In genomic region chr2:80302001-80302464, GRCh38 we compare ENCODE assay signal across 21 cellular contexts. TPM values are rescaled to one million over a fixed set of nuclear protein-coding genes. Genes with fewer than 3 reads are reported as not detected.
A peak's percentile ranks its signal among the peaks of the same experiment; 100 is the strongest.
DNase-seq lines count a peak whose midpoint lies in the region; ATAC-seq, FAIRE-seq and TF ChIP-seq lines count a peak whose summit lies in the region.
"Had no signal": no experiment of that assay in that cellular context is flagged by ENCODE, and none has a peak within 500 bp of the region (broad histone marks: within the 10 kb centered on the region; RNA-seq: fewer than 3 reads in every experiment).

No MANE protein-coding gene starts in this region.

- no peak overlapping the region for H2BK120ac ChIP-seq in H9 (ENCODE audit: low read depth, low read length, poor library complexity, severe bottlenecking)

- TF ChIP-seq POLR2A in sigmoid colon (IDR thresholded peaks at IDR 0.05), result no peak

- peaks cover 0 to 2% of the 10 kb centered on the region in 2 experiments; a peak in 3 of 5 replicates for H3K9me3 Mint-ChIP-seq in H9
- H3K9me3 Mint-ChIP-seq: activated B cell treated with CpG ODN at 0.5 μM for 24 hours had no signal

- H3K4me1 ChIP-seq in H9 (ENCODE audit: insufficient read depth, low read length), result peaks cover 15% of the 10 kb centered on the region; the same call in 1 of the 2 replicates
- H3K4me1 ChIP-seq in kidney (ENCODE audit: control insufficient read depth in 1 of 2, insufficient read depth in 1 of 2, low read depth in 1 of 2, low read length in 2 of 2), result peaks cover 0 to 11% of the 10 kb centered on the region in 2 donors
- peaks cover 0 to 21% (median 18%) of the 10 kb centered on the region in 4 donors for H3K4me1 ChIP-seq in sigmoid colon

- WGBS in H9 (ENCODE audit: extremely low coverage, insufficient read length, low lambda C conversion rate), result no CpG with 5 or more reads among the region's 16 CpGs
- 24 to 46% methylated on average over 16 of the region's 16 CpGs for WGBS in sigmoid colon, 2 donors

- ATAC-seq in GM18868 (IDR thresholded peaks at IDR 0.05; ENCODE audit: unreplicated experiment), result no peak
- ATAC-seq: gastrocnemius medialis, GM12878, T-helper 17 cell had no signal

- H3K27me3 Mint-ChIP-seq in H9 (ENCODE audit: low read depth), result peaks cover 68% of the 10 kb centered on the region

- FAIRE-seq in kidney (lab: Jason Lieb, UNC), result no peak
- FAIRE-seq: GM12878 had no signal

- H4K20me1 ChIP-seq in H9 (ENCODE audit: control insufficient read depth, insufficient read depth, insufficient read length), result no peaks in the 10 kb centered on the region

- intact Hi-C loops in kidney (cut with DNase I) (no loop called here), sigmoid colon (cut with DNase I) (no loop called here)

- peak overlapping the region; percentile 82 for H3K4me2 ChIP-seq in H9 (ENCODE audit: insufficient read depth, insufficient read length, low read length)

- no peak overlapping the region for H2AK5ac ChIP-seq in H9 (ENCODE audit: insufficient read length, low read length)

- no peak overlapping the region for H3K9ac ChIP-seq in H9 (ENCODE audit: extremely low read depth, insufficient read length, low read length)
- H3K9ac ChIP-seq in kidney (ENCODE audit: low read length in 2 of 2), result no peak overlapping the region

- H3T11ph ChIP-seq in H9 (ENCODE audit: low read length), result no peak overlapping the region

- H2BK20ac ChIP-seq in H9 (ENCODE audit: low read depth, low read length, poor library complexity, severe bottlenecking), result no peak overlapping the region

- H3K27ac ChIP-seq in H9 (ENCODE audit: insufficient read length, low read depth, low read length) (no peak overlapping the region), coronary artery (no peak overlapping the region), kidney (ENCODE audit: low read depth in 2 of 2, low read length in 2 of 2) (no peak overlapping the region), sigmoid colon (peak overlapping the region in 1 of 4 donors; percentile 17)
- H3K27ac ChIP-seq: gastrocnemius medialis had no signal

- H3K36me3 ChIP-seq in kidney (ENCODE audit: control insufficient read depth in 1 of 2, insufficient read depth in 2 of 2, low read length in 2 of 2), result no peaks in the 10 kb centered on the region
- no peaks in the 10 kb centered on the region for H3K36me3 ChIP-seq in sigmoid colon
- H3K36me3 ChIP-seq: gastrocnemius medialis had no signal

- DNase-seq in H9, result peak; percentile 39
- DNase-seq in coronary artery (ENCODE audit: low spot score), result no peak
- peak; percentile 42 for DNase-seq in kidney
- no peak for DNase-seq in sigmoid colon
- no peak for DNase-seq in activated effector memory CD4-positive, alpha-beta T cell treated with anti-CD3 and anti-CD28 coated beads, Interleukin-2, amount 50 U/mL, for 16 hours
- DNase-seq in HEK293T (ENCODE audit: extremely low spot score), result no peak
- DNase-seq: activated B cell treated with CpG ODN at 0.5 μM for 24 hours; activated gamma-delta T cell; amniotic stem cell; COR-L47; gastrocnemius medialis; midbrain; NCI-H187 treated with DMSO at 0.1 percent for 48 hours; occipital lobe; stimulated activated CD4-positive, alpha-beta T cell treated with anti-CD3 and anti-CD28 coated beads, Interleukin-2, amount 100 ng/mL, for 24 hours; T-helper 17 cell had no signal

- CTCF ChIA-PET in HEK293T (lab: Yijun Ruan, JAX), result no interaction called here

- H3K36me3 Mint-ChIP-seq in H9 (ENCODE audit: insufficient read depth in 1 of 3, low read depth in 3 of 3), result peaks cover 0 to 2% (median 0%) of the 10 kb centered on the region in 3 experiments; a peak in 1 of 7 replicates

- no peak overlapping the region for H4K8ac ChIP-seq in H9 (replicated peaks; ENCODE audit: insufficient read length, low read depth, low read length)

- H3K56ac ChIP-seq in H9 (ENCODE audit: insufficient read length, low read depth, low read length), result no peak overlapping the region

- no peak overlapping the region for H3K27ac Mint-ChIP-seq in H9
- H3K27ac Mint-ChIP-seq: activated B cell treated with CpG ODN at 0.5 μM for 24 hours, T-helper 17 cell had no signal

- H3K18ac ChIP-seq in H9 (ENCODE audit: insufficient read length, low read depth, low read length), result no peak overlapping the region

- peaks cover 22% of the 10 kb centered on the region for H3K23me2 ChIP-seq in H9 (ENCODE audit: insufficient read length, low read depth, low read length, poor library complexity, severe bottlenecking)

- H4K91ac ChIP-seq in H9 (ENCODE audit: insufficient read length, low read depth, low read length), result no peak overlapping the region

- no peak overlapping the region for H2BK15ac ChIP-seq in H9 (ENCODE audit: low read depth, low read length)

- H2BK5ac ChIP-seq in H9 (ENCODE audit: insufficient read length, low read length), result no peak overlapping the region

- H3K9me3 ChIP-seq in H9 (ENCODE audit: control insufficient read depth, low read depth, low read length) (no peaks in the 10 kb centered on the region), kidney (ENCODE audit: control insufficient read depth in 1 of 2, low read length in 2 of 2) (no peaks in the 10 kb centered on the region), sigmoid colon (no peaks in the 10 kb centered on the region)
- H3K9me3 ChIP-seq: gastrocnemius medialis had no signal

- no peak for TF ChIP-seq EP300 in sigmoid colon (IDR thresholded peaks at IDR 0.05)

- H2BK12ac ChIP-seq in H9 (ENCODE audit: insufficient read length, low read depth, low read length), result no peak overlapping the region

- H3K79me2 ChIP-seq in H9 (ENCODE audit: insufficient read depth, low read length), result no peaks in the 10 kb centered on the region

- POLR2A ChIA-PET in HEK293T (lab: Yijun Ruan, JAX), result no interaction called here

- H3K4me3 Mint-ChIP-seq in H9, result peak overlapping the region; percentile 63 to 84
- H3K4me3 Mint-ChIP-seq: activated B cell treated with CpG ODN at 0.5 μM for 24 hours, T-helper 17 cell had no signal

- no peak overlapping the region for H2AFZ ChIP-seq in H9 (ENCODE audit: low read length)

- H3K79me1 ChIP-seq in H9 (ENCODE audit: insufficient read depth, low read depth, low read length, poor library complexity, severe bottlenecking), result no peaks in the 10 kb centered on the region

- H3K4ac ChIP-seq in H9 (ENCODE audit: low read depth, low read length), result no peak overlapping the region

- no peak overlapping the region for H4K5ac ChIP-seq in H9 (ENCODE audit: insufficient read length, low read depth, low read length)

- peak overlapping the region; percentile 51 for H3K14ac ChIP-seq in H9 (ENCODE audit: insufficient read depth, low read length)

- H3K23ac ChIP-seq in H9 (ENCODE audit: insufficient read length, low read depth, low read length), result no peak overlapping the region

- peaks cover 41% of the 10 kb centered on the region for H3K27me3 ChIP-seq in H9 (ENCODE audit: insufficient read depth, low read length)
- peaks cover 13 to 49% (median 19%) of the 10 kb centered on the region in 3 donors for H3K27me3 ChIP-seq in sigmoid colon

- TF ChIP-seq CTCF in H9 (conservative IDR thresholded peaks at IDR 0.05) (no peak), coronary artery (IDR thresholded peaks at IDR 0.05) (no peak), kidney (IDR thresholded peaks at IDR 0.05; ENCODE audit: borderline replicate concordance, extremely low read depth, insufficient read depth) (no peak), sigmoid colon (IDR thresholded peaks at IDR 0.05) (no peak)

- H3K4me3 ChIP-seq in coronary artery, result peak overlapping the region; percentile 43
- no peak overlapping the region for H3K4me3 ChIP-seq in kidney (ENCODE audit: low read length in 2 of 2)
- peak overlapping the region in 3 of 4 donors; percentile 45 to 56 (median 48) for H3K4me3 ChIP-seq in sigmoid colon
- H3K4me3 ChIP-seq: gastrocnemius medialis, GM12878 had no signal

- peaks cover 65 to 78% of the 10 kb centered on the region in 2 experiments for H3K4me1 Mint-ChIP-seq in H9
- H3K4me1 Mint-ChIP-seq: activated B cell treated with CpG ODN at 0.5 μM for 24 hours, T-helper 17 cell had no signal

TF ChIP-seq in HEK293T, 16 proteins besides CTCF, POLR2A, EP300 and RAD21:
- TF ChIP-seq FOXM1 (IDR thresholded peaks at IDR 0.05; ENCODE audit: borderline replicate concordance) (no peak), BHLHE40 (IDR thresholded peaks at IDR 0.05; ENCODE audit: borderline replicate concordance) (no peak), ARNT (IDR thresholded peaks at IDR 0.05) (no peak)
- TF ChIP-seq, protein P1, sequence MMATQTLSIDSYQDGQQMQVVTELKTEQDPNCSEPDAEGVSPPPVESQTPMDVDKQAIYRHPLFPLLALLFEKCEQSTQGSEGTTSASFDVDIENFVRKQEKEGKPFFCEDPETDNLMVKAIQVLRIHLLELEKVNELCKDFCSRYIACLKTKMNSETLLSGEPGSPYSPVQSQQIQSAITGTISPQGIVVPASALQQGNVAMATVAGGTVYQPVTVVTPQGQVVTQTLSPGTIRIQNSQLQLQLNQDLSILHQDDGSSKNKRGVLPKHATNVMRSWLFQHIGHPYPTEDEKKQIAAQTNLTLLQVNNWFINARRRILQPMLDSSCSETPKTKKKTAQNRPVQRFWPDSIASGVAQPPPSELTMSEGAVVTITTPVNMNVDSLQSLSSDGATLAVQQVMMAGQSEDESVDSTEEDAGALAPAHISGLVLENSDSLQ (IDR thresholded peaks at IDR 0.05), result no peak
TF ChIP-seq in HEK293T: peak in this region for 0.

RNA-seq across cellular contexts. Expression of gene LRRTM1, which starts 2.5 kb away (rescaled TPM):
- total RNA-seq in H9 (2021), result 1.1 and 1.2 TPM in 2 replicates
- 0.09 TPM for total RNA-seq in kidney
- polyA plus RNA-seq in kidney (ENCODE audit: insufficient read depth, low read depth, low replicate concordance), result 1.1 TPM
- total RNA-seq in sigmoid colon, result 1 to 10 TPM in 3 of 4 donors, under 1 TPM in 1; 0.49 to 3.0 (median 1.8) TPM
- polyA plus RNA-seq in sigmoid colon, result under 1 TPM in 1 of 3 donors, not detected in 2; 0.76 TPM
- total RNA-seq: activated B cell treated with CpG ODN at 0.5 μM for 24 hours; activated CD8-positive, alpha-beta memory T cell treated with anti-CD3 and anti-CD28 coated beads for 36 hours; chondrocyte; gastrocnemius medialis; GM12878; NCI-H460; T-helper 17 cell had no signal
- polyA plus RNA-seq: GM12878 had no signal

Comparison
In these comparisons a context has a peak if more than half of its experiments do, and no peak if none do; other contexts are left out.
1. DNase-seq: peak in H9 (single experiment) and kidney (single experiment); none in coronary artery (single experiment), sigmoid colon (single experiment), activated effector memory CD4-positive, alpha-beta T cell treated with anti-CD3 and anti-CD28 coated beads, Interleukin-2, amount 50 U/mL, for 16 hours (single experiment) and HEK293T (single experiment).
2. H3K4me3 ChIP-seq: peak in coronary artery (single experiment) and sigmoid colon (3 of 4); none in kidney (0 of 2).